Comparison of ENCODE assay signal across 8 cellular contexts in genomic region chr2:183123959-183124221, GRCh38. TPM values are rescaled to one million over a fixed set of nuclear protein-coding genes. Genes with fewer than 3 reads are reported as not detected.
DNase-seq lines count a peak whose midpoint lies in the region; ATAC-seq, FAIRE-seq and TF ChIP-seq lines count a peak whose summit lies in the region.

No MANE protein-coding gene starts in this region.

- no peak for DNase-seq in AG04449 (ENCODE audit: low read depth, low spot score)
- DNase-seq in activated naive CD8-positive, alpha-beta T cell treated with anti-CD3 and anti-CD28 coated beads, Interleukin-2, amount 50 U/mL, for 24 hours: no peak
- DNase-seq in kidney: no peak
- DNase-seq in DMS79 treated with DMSO at 0.1 percent for 48 hours (lab: John Stamatoyannopoulos, UW): no peak
- DNase-seq in amygdala (lab: John Stamatoyannopoulos, UW): no peak

- FAIRE-seq in kidney (lab: Jason Lieb, UNC): no peak

- no peaks in the 10 kb centered on the region for H3K9me3 Mint-ChIP-seq in activated naive CD8-positive, alpha-beta T cell treated with anti-CD3 and anti-CD28 coated beads, Interleukin-2, amount 50 U/mL, for 24 hours

- no peaks in the 10 kb centered on the region for H3K27me3 ChIP-seq in thymus (ENCODE audit: control insufficient read depth, insufficient read depth)

- peak overlapping the region; percentile 97 for H3K4me3 Mint-ChIP-seq in activated naive CD8-positive, alpha-beta T cell treated with anti-CD3 and anti-CD28 coated beads, Interleukin-2, amount 50 U/mL, for 24 hours

- intact Hi-C loops in kidney (cut with DNase I): no loop called here

- WGBS in thymus: under 1% methylated on average over 7 of the region's 7 CpGs

- peaks cover 16% of the 10 kb centered on the region for H3K27me3 Mint-ChIP-seq in activated naive CD8-positive, alpha-beta T cell treated with anti-CD3 and anti-CD28 coated beads, Interleukin-2, amount 50 U/mL, for 24 hours

- H3K4me1 Mint-ChIP-seq in activated naive CD8-positive, alpha-beta T cell treated with anti-CD3 and anti-CD28 coated beads, Interleukin-2, amount 50 U/mL, for 24 hours: peaks cover 36% of the 10 kb centered on the region

- no peaks in the 10 kb centered on the region for H3K36me3 ChIP-seq in kidney (ENCODE audit: control insufficient read depth in 1 of 2, insufficient read depth in 2 of 2, low read length in 2 of 2)
- no peaks in the 10 kb centered on the region for H3K36me3 ChIP-seq in thymus (ENCODE audit: control insufficient read depth, insufficient read depth)

- POLR2A ChIA-PET in AG04449 (lab: Yijun Ruan, JAX): no interaction called here

- peak overlapping the region; percentile 71 to 78 for H3K27ac ChIP-seq in kidney (ENCODE audit: low read depth in 2 of 2, low read length in 2 of 2)
- peak overlapping the region; percentile 46 for H3K27ac ChIP-seq in thymus (ENCODE audit: low read depth)

- H3K27ac Mint-ChIP-seq in activated naive CD8-positive, alpha-beta T cell treated with anti-CD3 and anti-CD28 coated beads, Interleukin-2, amount 50 U/mL, for 24 hours: peak overlapping the region; percentile 97

- ATAC-seq in GM19023 (IDR thresholded peaks at IDR 0.05; ENCODE audit: unreplicated experiment): peak; percentile 46
- ATAC-seq in HG03139 (IDR thresholded peaks at IDR 0.05; ENCODE audit: unreplicated experiment): peak; percentile 24
- peak; percentile 34 for ATAC-seq in activated naive CD8-positive, alpha-beta T cell treated with anti-CD3 and anti-CD28 coated beads, Interleukin-2, amount 50 U/mL, for 24 hours

- TF ChIP-seq CTCF in AG04449 (IDR thresholded peaks at IDR 0.05; ENCODE audit: insufficient read depth, low read length, missing control alignments): no peak
- no peak for TF ChIP-seq CTCF in kidney (IDR thresholded peaks at IDR 0.05; ENCODE audit: borderline replicate concordance, extremely low read depth, insufficient read depth)

- peak overlapping the region; percentile 61 to 88 for H3K9ac ChIP-seq in kidney (ENCODE audit: low read length in 2 of 2)

- peaks cover 0 to 5% of the 10 kb centered on the region in 2 donors for H3K4me1 ChIP-seq in kidney (ENCODE audit: control insufficient read depth in 1 of 2, insufficient read depth in 1 of 2, low read depth in 1 of 2, low read length in 2 of 2)
- peaks cover 6% of the 10 kb centered on the region for H3K4me1 ChIP-seq in thymus (ENCODE audit: control insufficient read depth, insufficient read depth, low read length)

- H3K9me3 ChIP-seq in kidney (ENCODE audit: control insufficient read depth in 1 of 2, low read length in 2 of 2) (no peaks in the 10 kb centered on the region), thymus (ENCODE audit: control insufficient read depth) (no peaks in the 10 kb centered on the region)

- H3K4me3 ChIP-seq in AG04449 (ENCODE audit: low read depth, low read length): peak overlapping the region; percentile 91
- H3K4me3 ChIP-seq in kidney (ENCODE audit: low read length in 2 of 2): peak overlapping the region; percentile 86 to 94
- H3K4me3 ChIP-seq in thymus (ENCODE audit: low read length): peak overlapping the region; percentile 84

- H3K36me3 Mint-ChIP-seq in activated naive CD8-positive, alpha-beta T cell treated with anti-CD3 and anti-CD28 coated beads, Interleukin-2, amount 50 U/mL, for 24 hours (ENCODE audit: low read depth): peaks cover 16% of the 10 kb centered on the region

- CTCF ChIA-PET in AG04449 (lab: Yijun Ruan, JAX): interaction anchor here (1.5 kb wide), 1 partner anchor 12 kb away, joined by 4 read pairs; no protein-coding TSS in a partner anchor

RNA-seq across cellular contexts. Expression of gene NUP35, which starts 0.4 kb away (rescaled TPM):
- total RNA-seq in kidney: 17.9 TPM
- polyA plus RNA-seq in kidney (ENCODE audit: insufficient read depth, low read depth, low replicate concordance) (12.3 TPM), thymus (12.8 TPM)

RNA-seq across cellular contexts. Expression of gene DUSP19, which starts 45.3 kb away (rescaled TPM):
- 4.4 TPM for total RNA-seq in kidney
- polyA plus RNA-seq in kidney (ENCODE audit: insufficient read depth, low read depth, low replicate concordance): 1.8 TPM
- 2.0 TPM for polyA plus RNA-seq in thymus
